19 cellular contexts compared by ENCODE assay signal in genomic region chr17:42848093-42848492, GRCh38.
"Had no signal": no experiment of that assay in that cellular context is flagged by ENCODE, and none has a peak within 500 bp of the region (broad histone marks: within the 10 kb centered on the region; RNA-seq: fewer than 3 reads in every experiment).

No MANE protein-coding gene starts in this region.

- DNase-seq: KBM-7, MV-4-11, NCI-H1048, NCI-H1105, NCI-H1417, NCI-H1436 treated with DMSO at 0.1 percent for 48 hours, NCI-H1694, NCI-H187 treated with DMSO at 0.1 percent for 48 hours, NCI-H2029 treated with DMSO at 0.1 percent for 48 hours, NCI-H2171 treated with DMSO at 0.1 percent for 48 hours, NCI-H524 treated with DMSO at 0.1 percent for 48 hours, NCI-H82, PC-3, SHP77 treated with DMSO at 0.1 percent for 48 hours, SJCRH30, T-helper 1 cell, T-helper 17 cell had no signal

- ATAC-seq: PC-3, Right ventricle myocardium inferior, SK-N-SH treated with all-trans-retinoic acid at 6 μM for 48 hours, T-helper 17 cell had no signal
